Comparison of ENCODE assay signal across 8 cellular contexts in genomic region chr4:148044889-148045352, GRCh38.
DNase-seq lines count a peak whose midpoint lies in the region; ATAC-seq, FAIRE-seq and TF ChIP-seq lines count a peak whose summit lies in the region.

No MANE protein-coding gene starts in this region.

- in situ Hi-C loops in transverse colon (cut with MboI; ENCODE audit: low pct_ligation_motif_present in 1 of 4, low pct_unique_long_range_greater_than_20kb in 1 of 4, low sequenced_read_pairs in 3 of 4): no loop called here

- intact Hi-C loops in Right ventricle myocardium superior (cut with DNase I) (no loop called here), transverse colon (cut with DNase I; ENCODE audit: low total_unique reads) (no loop called here)

- TF ChIP-seq POLR2A in transverse colon (IDR thresholded peaks at IDR 0.05): no peak

- 70 to 78% methylated on average over 2 to 5 of the region's 5 CpGs for WGBS in transverse colon (ENCODE audit: low coverage in 1 of 2), 2 donors

- no peak overlapping the region for H3K27ac ChIP-seq in transverse colon

- H3K36me3 ChIP-seq in transverse colon: no peaks in the 10 kb centered on the region

- no peaks in the 10 kb centered on the region for H3K9me3 ChIP-seq in transverse colon

- peaks cover 4 to 18% (median 15%) of the 10 kb centered on the region in 4 donors for H3K4me1 ChIP-seq in transverse colon

- peak; percentile 18 for TF ChIP-seq CTCF in GM12865 (IDR thresholded peaks at IDR 0.05; ENCODE audit: insufficient read depth, low read depth, low read length, missing control alignments)
- TF ChIP-seq CTCF in transverse colon (IDR thresholded peaks at IDR 0.05): no peak

- DNase-seq in GM12865 (ENCODE audit: low read depth) (peak; percentile 74), HTR-8/SVneo (ENCODE audit: insufficient read length, low spot score) (peak; percentile 11), Right ventricle myocardium superior (no peak), NCI-H510A (lab: John Stamatoyannopoulos, UW) (no peak), UCSD-AML1 (lab: John Stamatoyannopoulos, UW; ENCODE audit: unreplicated experiment) (no peak), transverse colon (no peak), mucosa of gallbladder (ENCODE audit: low spot score) (no peak)

- ATAC-seq in GM21515 (IDR thresholded peaks at IDR 0.05; ENCODE audit: unreplicated experiment) (peak; percentile 96), Right ventricle myocardium superior (ENCODE audit: poor library complexity) (peak; percentile 51)

- no peak overlapping the region for H3K4me3 ChIP-seq in GM12865 (ENCODE audit: low read depth, low read length)
- no peak overlapping the region for H3K4me3 ChIP-seq in transverse colon

- no peak for TF ChIP-seq EP300 in transverse colon (IDR thresholded peaks at IDR 0.05; ENCODE audit: low read depth)

- H3K27me3 ChIP-seq in transverse colon: no peaks in the 10 kb centered on the region

- FAIRE-seq in HTR-8/SVneo (lab: Jason Lieb, UNC): no peak

Comparison
In these comparisons a context has a peak if more than half of its experiments do, and no peak if none do; other contexts are left out.
1. DNase-seq: peak in GM12865 (single experiment) and HTR-8/SVneo (single experiment); none in Right ventricle myocardium superior (single experiment), NCI-H510A (single experiment), UCSD-AML1 (single experiment), transverse colon (single experiment) and mucosa of gallbladder (single experiment).